In the genomic region with DNA sequence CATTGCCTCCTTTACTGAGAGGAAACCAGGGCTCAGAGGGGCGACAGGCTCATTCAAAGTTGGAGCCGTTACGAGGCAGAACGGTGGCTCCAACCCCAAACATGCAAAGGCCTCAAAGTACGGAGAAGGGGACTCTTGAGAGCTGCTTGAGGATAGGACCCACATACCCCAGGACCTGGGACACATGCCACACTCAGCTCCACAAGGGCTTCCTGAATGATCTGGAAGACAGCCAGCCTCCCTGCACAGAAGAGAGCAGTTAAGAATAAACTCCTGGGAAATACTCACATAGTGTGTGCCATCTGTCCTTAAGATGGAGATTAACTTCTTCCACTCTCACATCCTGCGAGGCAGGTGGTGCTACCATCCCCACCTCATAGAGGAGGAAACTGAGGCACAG, we compare ENCODE assay signal across 1 cellular context.
TF ChIP-seq lines count a peak whose summit lies in the region.

No MANE protein-coding gene starts in this region.

TF ChIP-seq in K562, 482 proteins besides CTCF, POLR2A, EP300 and RAD21:
- TF ChIP-seq ZNF589 (CRISPR knock-in tag; IDR thresholded peaks at IDR 0.05; ENCODE audit: low read depth) (no peak), MYNN (IDR thresholded peaks at IDR 0.05) (no peak), MYNN (CRISPR knock-in tag; IDR thresholded peaks at IDR 0.05) (no peak), MCM5 (IDR thresholded peaks at IDR 0.05; ENCODE audit: low read depth) (no peak), FOSL1 (tag; conservative IDR thresholded peaks at IDR 0.05) (no peak), STAT5A (IDR thresholded peaks at IDR 0.05; ENCODE audit: borderline replicate concordance, low read length) (no peak), ETV6 (IDR thresholded peaks at IDR 0.05; ENCODE audit: borderline replicate concordance in 1 of 2, low read depth in 2 of 2, low read length in 1 of 2) (no peak), ETV6 (CRISPR knock-in tag; IDR thresholded peaks at IDR 0.05; ENCODE audit: borderline replicate concordance) (no peak), SNRNP70 (optimal IDR thresholded peaks at IDR 0.05; ENCODE audit: low read depth, low read length) (no peak), ZBTB7A (IDR thresholded peaks at IDR 0.05; ENCODE audit: borderline replicate concordance, control insufficient read depth, low read depth, low read length) (no peak)
